ENCODE assay signal across 13 cellular contexts in genomic region chr16:57273359-57273758, GRCh38.
"Had no signal": no experiment of that assay in that cellular context is flagged by ENCODE, and none has a peak within 500 bp of the region (broad histone marks: within the 10 kb centered on the region; RNA-seq: fewer than 3 reads in every experiment).

No MANE protein-coding gene starts in this region.

- H3K4me3 ChIP-seq: thyroid gland had no signal

- H3K27me3 ChIP-seq: thyroid gland had no signal

- DNase-seq: activated CD4-positive, alpha-beta T cell treated with anti-CD3 and anti-CD28 coated beads for 36 hours; activated CD8-positive, alpha-beta memory T cell treated with anti-CD3 and anti-CD28 coated beads, Interleukin-2, amount 50 U/mL, for 48 hours; activated CD8-positive, alpha-beta T cell treated with anti-CD3 and anti-CD28 coated beads, Interleukin-2, amount 10 ng/mL, durations not matched to agents 7 days and 5 days; activated naive CD8-positive, alpha-beta T cell treated with anti-CD3 and anti-CD28 coated beads, Interleukin-2, amount 50 U/mL, for 24 hours; central memory CD4-positive, alpha-beta T cell; immature natural killer cell; stimulated activated CD4-positive, alpha-beta T cell treated with anti-CD3 and anti-CD28 coated beads, Interleukin-15, amount 100 ng/mL, for 24 hours; stimulated activated CD4-positive, alpha-beta T cell treated with anti-CD3 and anti-CD28 coated beads, Interleukin-4, amount 100 ng/mL, for 4 hours; stimulated activated naive CD8-positive, alpha-beta T cell treated with anti-CD3 and anti-CD28 coated beads, Interleukin-15, amount 100 ng/mL, for 72 hours; T-cell; T1000; thyroid gland had no signal

- H3K9me3 ChIP-seq: thyroid gland had no signal

- H3K27ac ChIP-seq: thyroid gland, VCaP had no signal

- H3K36me3 ChIP-seq: thyroid gland had no signal
